ENCODE assay signal across 10 cellular contexts in genomic region chr3:97970131-97970530, GRCh38. TPM values are rescaled to one million over a fixed set of nuclear protein-coding genes. Genes with fewer than 3 reads are reported as not detected.
DNase-seq lines count a peak whose midpoint lies in the region; ATAC-seq, FAIRE-seq and TF ChIP-seq lines count a peak whose summit lies in the region.
"Had no signal": no experiment of that assay in that cellular context is flagged by ENCODE, and none has a peak within 500 bp of the region (broad histone marks: within the 10 kb centered on the region; RNA-seq: fewer than 3 reads in every experiment).

No MANE protein-coding gene starts in this region.

- H3K27ac ChIP-seq in MM.1S (ENCODE audit: low read length): no peak overlapping the region
- no peak overlapping the region for H3K27ac ChIP-seq in mammary epithelial cell (ENCODE audit: insufficient read depth, low read depth, low read length)
- no peak overlapping the region for H3K27ac ChIP-seq in pancreas

- CTCF ChIA-PET in mammary epithelial cell (lab: Charles Lee; ENCODE audit: low non-redundant PET): no interaction called here

- no peaks in the 10 kb centered on the region for H3K9me3 ChIP-seq in MM.1S (replicated peaks; ENCODE audit: insufficient read depth, low read length)
- H3K9me3 ChIP-seq in mammary epithelial cell (replicated peaks; ENCODE audit: insufficient read depth, low read length): no peaks in the 10 kb centered on the region
- no peaks in the 10 kb centered on the region for H3K9me3 ChIP-seq in skeletal muscle satellite cell (replicated peaks; ENCODE audit: low read length)
- no peaks in the 10 kb centered on the region for H3K9me3 ChIP-seq in pancreas

- intact Hi-C loops in mammary epithelial cell (cut with micrococcal nuclease): loop anchor here (5.0 kb wide), 3 partner anchors 42 to 178 kb away; partner anchors contain the start of gene CRYBG3
- intact Hi-C loops in pancreas (cut with DNase I): no loop called here

- peaks cover 54% of the 10 kb centered on the region for H3K36me3 Mint-ChIP-seq in activated T-cell treated with anti-CD3 and anti-CD28 coated beads, Interleukin-2, amount 50 U/mL, for 24 hours (ENCODE audit: low read depth)

- no peaks in the 10 kb centered on the region for H3K27me3 Mint-ChIP-seq in activated T-cell treated with anti-CD3 and anti-CD28 coated beads, Interleukin-2, amount 50 U/mL, for 24 hours

- H3K4me3 ChIP-seq in MM.1S (ENCODE audit: low read length) (no peak overlapping the region), mammary epithelial cell (replicated peaks in 1 of 3; ENCODE audit: insufficient read depth in 1 of 3, low read depth in 2 of 3, low read length in 3 of 3) (peak overlapping the region in 1 of 3 experiments; percentile 9), skeletal muscle satellite cell (ENCODE audit: low read length) (no peak overlapping the region), pancreas (peak overlapping the region in 1 of 4 donors; percentile 75)

- H3K27me3 ChIP-seq in MM.1S (replicated peaks; ENCODE audit: insufficient read depth, low read length) (no peaks in the 10 kb centered on the region), mammary epithelial cell (ENCODE audit: insufficient read depth, low read length) (no peaks in the 10 kb centered on the region), skeletal muscle satellite cell (ENCODE audit: control insufficient read depth, insufficient read depth, low read length) (no peaks in the 10 kb centered on the region), pancreas (no peaks in the 10 kb centered on the region)

- H2AFZ ChIP-seq in MM.1S (ENCODE audit: low read length) (no peak overlapping the region), mammary epithelial cell (ENCODE audit: low read depth, low read length) (no peak overlapping the region)

- peaks cover 75% of the 10 kb centered on the region for H3K4me1 Mint-ChIP-seq in activated T-cell treated with anti-CD3 and anti-CD28 coated beads, Interleukin-2, amount 50 U/mL, for 24 hours (ENCODE audit: low read depth)

- H3K4me2 ChIP-seq in MM.1S (ENCODE audit: low read depth, low read length) (peak overlapping the region; percentile 84), mammary epithelial cell (ENCODE audit: insufficient read depth, low read depth, low read length) (peak overlapping the region; percentile 89), skeletal muscle satellite cell (ENCODE audit: low read length) (peak overlapping the region; percentile 82)

- H3K9me2 ChIP-seq in MM.1S (replicated peaks; ENCODE audit: insufficient read depth, low read length): no peaks in the 10 kb centered on the region

- H3K79me2 ChIP-seq in MM.1S (ENCODE audit: low read length) (peaks cover 66% of the 10 kb centered on the region), mammary epithelial cell (ENCODE audit: insufficient read depth, low read length) (peaks cover 67% of the 10 kb centered on the region)

- no peaks in the 10 kb centered on the region for H3K9me3 Mint-ChIP-seq in activated T-cell treated with anti-CD3 and anti-CD28 coated beads, Interleukin-2, amount 50 U/mL, for 24 hours

- no peak for FAIRE-seq in pancreas (lab: Jason Lieb, UNC)

- peaks cover 37% of the 10 kb centered on the region for H3K4me1 ChIP-seq in MM.1S (ENCODE audit: low read length)
- peaks cover 10% of the 10 kb centered on the region for H3K4me1 ChIP-seq in mammary epithelial cell (ENCODE audit: insufficient read depth, low read length)
- H3K4me1 ChIP-seq in skeletal muscle satellite cell (ENCODE audit: control insufficient read depth, insufficient read depth, low read length): peaks cover 17% of the 10 kb centered on the region
- peaks cover 0 to 19% (median 0%) of the 10 kb centered on the region in 3 donors for H3K4me1 ChIP-seq in pancreas

- H3K36me3 ChIP-seq in MM.1S (replicated peaks; ENCODE audit: insufficient read depth, low read length) (0 out of 2 replicates have a peak, but pooled peaks cover 9% of the 10 kb centered on the region), mammary epithelial cell (ENCODE audit: insufficient read depth, low read length) (peaks cover 10% of the 10 kb centered on the region), skeletal muscle satellite cell (ENCODE audit: insufficient read depth, low read length) (peaks cover 6% of the 10 kb centered on the region), pancreas (no peaks in the 10 kb centered on the region)

- 100% methylated on average over 1 of the region's 1 CpG for WGBS in mammary epithelial cell (ENCODE audit: low coverage, missing lambda C conversion rate)
- WGBS in pancreas, 2 donors: 56 to 70% methylated on average over 1 of the region's 1 CpG

- H3K9ac ChIP-seq in MM.1S (ENCODE audit: low read length): no peak overlapping the region
- H3K9ac ChIP-seq in mammary epithelial cell (ENCODE audit: insufficient read depth, low read length): no peak overlapping the region
- H3K9ac ChIP-seq in skeletal muscle satellite cell (ENCODE audit: low read depth, low read length): no peak overlapping the region

- ATAC-seq in pancreas: no peak
- ATAC-seq: esophagus mucosa had no signal

- H3K27ac Mint-ChIP-seq in activated T-cell treated with anti-CD3 and anti-CD28 coated beads, Interleukin-2, amount 50 U/mL, for 24 hours: peak overlapping the region; percentile 95

- in situ Hi-C loops in mammary epithelial cell (cut with MboI; ENCODE audit: low sequenced_read_pairs in 2 of 2): no loop called here

- dilution Hi-C loops in mammary epithelial cell (cut with HindIII; ENCODE audit: low sequenced_read_pairs): no loop called here

- BruUV-seq in mammary epithelial cell (replicated peaks; lab: Mats Ljungman, UMichigan): no TSS peak

- TF ChIP-seq CTCF in MM.1S (IDR thresholded peaks at IDR 0.05; ENCODE audit: low read length) (no peak), mammary epithelial cell (conservative IDR thresholded peaks at IDR 0.05 in 1 of 2, IDR thresholded peaks at IDR 0.05 in 1 of 2; ENCODE audit: extremely low read depth in 1 of 2, insufficient read depth in 1 of 2, low read depth in 1 of 2, low read length in 2 of 2) (no peak), pancreas (IDR thresholded peaks at IDR 0.05) (no peak)

- peak overlapping the region; percentile 89 for H3K4me3 Mint-ChIP-seq in activated T-cell treated with anti-CD3 and anti-CD28 coated beads, Interleukin-2, amount 50 U/mL, for 24 hours

- no peak for DNase-seq in activated T-cell treated with anti-CD3 and anti-CD28 coated beads, Interleukin-2, amount 50 U/mL, for 24 hours
- no peak for DNase-seq in activated T-cell treated with anti-CD3 and anti-CD28 coated beads for 4 hours
- no peak for DNase-seq in MM.1S
- no peak for DNase-seq in mammary epithelial cell
- no peak for DNase-seq in DMS79 treated with DMSO at 0.1 percent for 48 hours (lab: John Stamatoyannopoulos, UW)
- no peak for DNase-seq in pancreas
- no peak for DNase-seq in dedifferentiated amniotic fluid mesenchymal stem cell (ENCODE audit: extremely low spot score)
- DNase-seq: activated CD8-positive, alpha-beta memory T cell treated with anti-CD3 and anti-CD28 coated beads for 24 hours had no signal

- H4K20me1 ChIP-seq in MM.1S (ENCODE audit: insufficient read depth, low read length): no peaks in the 10 kb centered on the region
- no peaks in the 10 kb centered on the region for H4K20me1 ChIP-seq in mammary epithelial cell (ENCODE audit: insufficient read depth, low read length)

- H3F3A ChIP-seq in MM.1S (ENCODE audit: insufficient read depth, low read length): peaks cover 17% of the 10 kb centered on the region

RNA-seq across cellular contexts. Expression of gene RIOX2, which starts 2.1 kb away (rescaled TPM):
- total RNA-seq in mammary epithelial cell: 10 to 100 TPM; 33.3 to 42.4 TPM
- polyA plus RNA-seq in mammary epithelial cell: 20.5 TPM
- 9.9 TPM for polyA minus RNA-seq in mammary epithelial cell
- total RNA-seq in skeletal muscle satellite cell (2012; rRNA removed): 32.1 and 42.8 TPM in 2 replicates
- total RNA-seq in pancreas: 10 to 100 TPM; 14.8 to 25.7 (median 17.3) TPM
- 10 to 100 TPM in 1 of 2 donors, 1 to 10 TPM in 1; 9.9 to 15.1 TPM for polyA plus RNA-seq in pancreas
